18 cellular contexts compared by ENCODE assay signal in genomic region chr12:13288501-13288900, GRCh38.
"Had no signal": no experiment of that assay in that cellular context is flagged by ENCODE, and none has a peak within 500 bp of the region (broad histone marks: within the 10 kb centered on the region; RNA-seq: fewer than 3 reads in every experiment).

No MANE protein-coding gene starts in this region.

- H3K9me3 ChIP-seq: psoas muscle, sigmoid colon had no signal

- H3K4me3 ChIP-seq: psoas muscle, sigmoid colon had no signal

- H3K36me3 Mint-ChIP-seq: activated naive CD8-positive, alpha-beta T cell; type B pancreatic cell had no signal

- H3K27ac Mint-ChIP-seq: activated CD4-positive, alpha-beta T cell treated with anti-CD3 and anti-CD28 coated beads, Interleukin-2, amount 10 ng/mL, durations not matched to agents 7 days and 5 days; activated naive CD8-positive, alpha-beta T cell; activated T-cell treated with anti-CD3 and anti-CD28 coated beads, Interleukin-2, amount 50 U/mL, for 72 hours; stimulated activated naive CD8-positive, alpha-beta T cell treated with anti-CD3 and anti-CD28 coated beads, Interleukin-15, amount 100 ng/mL, for 72 hours; type B pancreatic cell had no signal

- H3K36me3 ChIP-seq: brain microvascular endothelial cell, sigmoid colon had no signal

- DNase-seq: activated CD4-positive, alpha-beta T cell treated with anti-CD3 and anti-CD28 coated beads, Interleukin-2, amount 10 ng/mL, durations not matched to agents 7 days and 5 days; activated CD4-positive, CD25-positive, alpha-beta regulatory T cell; activated CD8-positive, alpha-beta memory T cell treated with anti-CD3 and anti-CD28 coated beads, Interleukin-2, amount 50 U/mL, for 48 hours; activated gamma-delta T cell treated with Interleukin-2 at 50 U/mL for 16 hours; activated T-cell treated with anti-CD3 and anti-CD28 coated beads, Interleukin-2, amount 50 U/mL, for 72 hours; amygdala; brain microvascular endothelial cell; cerebellar nuclear complex; effector CD8-positive, alpha-beta T cell; hypothalamus; mesendoderm; psoas muscle; sigmoid colon; stimulated activated CD4-positive, alpha-beta T cell treated with anti-CD3 and anti-CD28 coated beads, Interleukin-1b, Interleukin-23, amount 100 ng/mL, for 48 hours; stimulated activated naive CD8-positive, alpha-beta T cell treated with anti-CD3 and anti-CD28 coated beads, Interleukin-15, amount 100 ng/mL, for 72 hours had no signal

- H3K4me3 Mint-ChIP-seq: activated CD4-positive, alpha-beta T cell treated with anti-CD3 and anti-CD28 coated beads, Interleukin-2, amount 10 ng/mL, durations not matched to agents 7 days and 5 days; activated naive CD8-positive, alpha-beta T cell; activated T-cell treated with anti-CD3 and anti-CD28 coated beads, Interleukin-2, amount 50 U/mL, for 72 hours; nephron; stimulated activated naive CD8-positive, alpha-beta T cell treated with anti-CD3 and anti-CD28 coated beads, Interleukin-15, amount 100 ng/mL, for 72 hours; type B pancreatic cell had no signal

- H3K27me3 Mint-ChIP-seq: stimulated activated naive CD8-positive, alpha-beta T cell treated with anti-CD3 and anti-CD28 coated beads, Interleukin-15, amount 100 ng/mL, for 72 hours had no signal

- H3K4me1 Mint-ChIP-seq: activated CD4-positive, alpha-beta T cell treated with anti-CD3 and anti-CD28 coated beads, Interleukin-2, amount 10 ng/mL, durations not matched to agents 7 days and 5 days; stimulated activated naive CD8-positive, alpha-beta T cell treated with anti-CD3 and anti-CD28 coated beads, Interleukin-15, amount 100 ng/mL, for 72 hours had no signal

- H3K4me1 ChIP-seq: psoas muscle, sigmoid colon had no signal

- H3K27ac ChIP-seq: brain microvascular endothelial cell, psoas muscle, sigmoid colon had no signal

- H3K27me3 ChIP-seq: brain microvascular endothelial cell, sigmoid colon had no signal

- H3K9me3 Mint-ChIP-seq: activated CD4-positive, alpha-beta T cell treated with anti-CD3 and anti-CD28 coated beads, Interleukin-2, amount 10 ng/mL, durations not matched to agents 7 days and 5 days; activated T-cell treated with anti-CD3 and anti-CD28 coated beads, Interleukin-2, amount 50 U/mL, for 72 hours; nephron; stimulated activated naive CD8-positive, alpha-beta T cell treated with anti-CD3 and anti-CD28 coated beads, Interleukin-15, amount 100 ng/mL, for 72 hours; type B pancreatic cell had no signal
